ENCODE assay signal across 1 cellular context in genomic region chr3:9951598-9951961, GRCh38.
A peak's percentile ranks its signal among the peaks of the same experiment; 100 is the strongest.
TF ChIP-seq lines count a peak whose summit lies in the region.

No MANE protein-coding gene starts in this region.

TF ChIP-seq in K562, 482 proteins besides CTCF, POLR2A, EP300 and RAD21 (continued from another document):
- TF ChIP-seq MGA (IDR thresholded peaks at IDR 0.05) (no peak), ZKSCAN8 (CRISPR knock-in tag; IDR thresholded peaks at IDR 0.05) (no peak), CSDE1 (IDR thresholded peaks at IDR 0.05) (no peak), ZMIZ1 (IDR thresholded peaks at IDR 0.05; ENCODE audit: low read depth in 2 of 2, low read length in 2 of 2) (no peak), PPARD (CRISPR knock-in tag; IDR thresholded peaks at IDR 0.05) (no peak), USF1 (CRISPR knock-in tag; IDR thresholded peaks at IDR 0.05) (no peak), KDM1A (IDR thresholded peaks at IDR 0.05) (peak; percentile 39 to 82), ZNF12 (CRISPR knock-in tag; IDR thresholded peaks at IDR 0.05) (0 out of 2 replicates have a peak, but pooled peaks have one; percentile 52), EP400 (IDR thresholded peaks at IDR 0.05) (no peak), FOXP4 (CRISPR knock-in tag; IDR thresholded peaks at IDR 0.05; ENCODE audit: borderline replicate concordance) (no peak), ETV5 (CRISPR knock-in tag; IDR thresholded peaks at IDR 0.05; ENCODE audit: low read depth) (no peak), HMBOX1 (IDR thresholded peaks at IDR 0.05) (no peak), NFIC (IDR thresholded peaks at IDR 0.05) (no peak), TOE1 (IDR thresholded peaks at IDR 0.05; ENCODE audit: borderline replicate concordance) (no peak), TOE1 (CRISPR knock-in tag; IDR thresholded peaks at IDR 0.05; ENCODE audit: borderline replicate concordance, low read depth) (no peak), SRSF1 (IDR thresholded peaks at IDR 0.05; ENCODE audit: low read depth, low read length) (no peak), ZNF197 (CRISPR knock-in tag; IDR thresholded peaks at IDR 0.05; ENCODE audit: low read depth) (no peak), MLLT1 (IDR thresholded peaks at IDR 0.05) (no peak), ELK3 (CRISPR knock-in tag; IDR thresholded peaks at IDR 0.05) (no peak), KAT2B (IDR thresholded peaks at IDR 0.05; ENCODE audit: low read depth, low read length) (no peak)
